Comparison of ENCODE assay signal across 8 cellular contexts in the genomic region with DNA sequence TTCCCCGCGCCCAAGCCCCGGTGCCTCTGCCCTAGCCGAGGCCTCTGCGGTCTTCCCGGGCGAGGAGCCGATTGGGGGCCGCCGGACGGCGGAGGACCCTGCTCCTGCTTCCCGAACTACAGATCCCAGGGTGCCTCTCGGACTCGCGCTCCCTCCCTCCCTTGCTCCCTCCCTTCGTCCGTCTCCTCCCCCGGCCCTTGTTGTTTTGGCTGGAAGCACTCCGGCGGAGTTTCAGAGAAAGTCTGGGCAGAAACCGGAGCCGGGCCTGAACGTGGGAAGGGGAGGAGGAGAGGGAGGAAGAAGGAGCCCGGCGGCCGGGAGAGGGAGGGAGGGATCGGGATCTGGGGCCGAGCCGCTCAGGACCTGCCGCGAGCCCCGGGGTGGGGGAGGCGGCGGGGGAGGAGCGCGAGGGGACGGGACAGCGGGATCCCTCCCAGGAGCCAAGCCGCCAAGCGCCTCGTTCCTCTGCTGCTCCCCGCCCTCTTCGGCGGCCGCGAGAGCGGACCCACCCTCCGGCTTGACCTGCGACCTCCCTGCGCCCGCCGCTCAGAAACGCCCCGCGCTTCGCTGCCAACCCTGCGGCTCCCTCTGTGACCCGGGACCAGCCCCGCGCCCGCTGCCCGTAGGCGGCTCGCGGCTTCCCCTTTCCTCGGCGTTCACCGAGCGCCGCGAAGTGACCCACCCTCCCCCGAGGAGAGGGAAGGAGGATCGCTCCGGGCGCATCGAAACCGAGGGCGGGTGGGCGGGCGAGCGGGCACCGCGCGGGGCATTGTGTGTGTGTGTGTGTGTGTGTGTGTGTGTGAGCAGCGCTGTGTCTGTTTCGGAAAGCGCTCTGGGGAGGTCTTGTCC. TPM values are rescaled to one million over a fixed set of nuclear protein-coding genes. Genes with fewer than 3 reads are reported as not detected.
DNase-seq lines count a peak whose midpoint lies in the region; ATAC-seq, FAIRE-seq and TF ChIP-seq lines count a peak whose summit lies in the region.

No MANE protein-coding gene starts in this region.

- H4K20me1 ChIP-seq in astrocyte (ENCODE audit: insufficient read depth, low read length) (peaks cover 26% of the 10 kb centered on the region), Karpas-422 (ENCODE audit: insufficient read depth, low read depth, low read length) (no peaks in the 10 kb centered on the region)

- H3K27ac ChIP-seq in astrocyte (ENCODE audit: low read depth, low read length): peak overlapping the region; percentile 86
- H3K27ac ChIP-seq in right atrium auricular region: peak overlapping the region; percentile 94
- no peak overlapping the region for H3K27ac ChIP-seq in Karpas-422 (ENCODE audit: low read length)

- peaks cover 3% of the 10 kb centered on the region for H3K4me1 Mint-ChIP-seq in astrocyte (ENCODE audit: low read depth, unreplicated experiment)

- H3K79me2 ChIP-seq in astrocyte (ENCODE audit: insufficient read depth, low read length) (peaks cover 14% of the 10 kb centered on the region), Karpas-422 (ENCODE audit: low read length) (no peaks in the 10 kb centered on the region)

- H3K9me3 ChIP-seq in astrocyte (ENCODE audit: insufficient read depth, low read depth, low read length) (no peaks in the 10 kb centered on the region), right atrium auricular region (no peaks in the 10 kb centered on the region), Karpas-422 (ENCODE audit: low read length) (no peaks in the 10 kb centered on the region; the same call in 1 of the 2 replicates)

- intact Hi-C loops in posterior vena cava (cut with DNase I): loop anchor here in 1 of 2 donors (5.0 kb wide), 1 partner anchor 129 kb away; no protein-coding TSS in a partner anchor

- no peaks in the 10 kb centered on the region for H3K36me3 ChIP-seq in astrocyte (ENCODE audit: insufficient read depth, low read length)
- H3K36me3 ChIP-seq in right atrium auricular region: no peaks in the 10 kb centered on the region
- H3K36me3 ChIP-seq in Karpas-422 (ENCODE audit: insufficient read depth, low read length): no peaks in the 10 kb centered on the region

- ATAC-seq in GM21367 (IDR thresholded peaks at IDR 0.05; ENCODE audit: unreplicated experiment): peak; percentile 48

- H3K27me3 ChIP-seq in astrocyte (ENCODE audit: insufficient read depth, low read length): no peaks in the 10 kb centered on the region
- no peaks in the 10 kb centered on the region for H3K27me3 ChIP-seq in right atrium auricular region
- H3K27me3 ChIP-seq in Karpas-422 (ENCODE audit: low read length): no peaks in the 10 kb centered on the region

- H3K9me2 ChIP-seq in Karpas-422 (replicated peaks; ENCODE audit: insufficient read depth, low read length): no peaks in the 10 kb centered on the region

- H3K4me1 ChIP-seq in astrocyte (ENCODE audit: insufficient read depth, low read length): peaks cover 5% of the 10 kb centered on the region
- peaks cover 0 to 33% of the 10 kb centered on the region in 2 donors for H3K4me1 ChIP-seq in right atrium auricular region
- H3K4me1 ChIP-seq in Karpas-422 (ENCODE audit: low read length): no peaks in the 10 kb centered on the region

- peak; percentile 94 for DNase-seq in ELF-1 (ENCODE audit: low read depth, low spot score)
- DNase-seq in HK-2 (ENCODE audit: unreplicated experiment): peak; percentile 88
- peak; percentile 93 for DNase-seq in OCI-M1 (lab: John Stamatoyannopoulos, UW)
- peak; percentile 85 for DNase-seq in astrocyte (ENCODE audit: low read depth)
- DNase-seq in right atrium auricular region (ENCODE audit: low spot score): peak; percentile 88
- peak; percentile 96 for DNase-seq in posterior vena cava (ENCODE audit: low spot score)
- DNase-seq in Karpas-422: no peak

- peak overlapping the region; percentile 78 for H3K4me3 ChIP-seq in astrocyte (ENCODE audit: insufficient read depth, low read depth, low read length)
- H3K4me3 ChIP-seq in right atrium auricular region: peak overlapping the region; percentile 85 to 90
- no peak overlapping the region for H3K4me3 ChIP-seq in Karpas-422 (ENCODE audit: low read length)

- peaks cover 2% of the 10 kb centered on the region for H3K9me3 Mint-ChIP-seq in astrocyte (ENCODE audit: unreplicated experiment)

- H3K4me3 Mint-ChIP-seq in astrocyte (ENCODE audit: unreplicated experiment): peak overlapping the region; percentile 98

- no peaks in the 10 kb centered on the region for H3K27me3 Mint-ChIP-seq in astrocyte (ENCODE audit: low read depth, unreplicated experiment)

- no peaks in the 10 kb centered on the region for H3K36me3 Mint-ChIP-seq in astrocyte (ENCODE audit: low read depth, unreplicated experiment)

- H3K27ac Mint-ChIP-seq in astrocyte (ENCODE audit: unreplicated experiment): peak overlapping the region; percentile 81

- TF ChIP-seq CTCF in astrocyte (IDR thresholded peaks at IDR 0.05; ENCODE audit: insufficient read depth, low read depth, low read length) (no peak), right atrium auricular region (IDR thresholded peaks at IDR 0.05) (no peak)

- H2AFZ ChIP-seq in astrocyte (ENCODE audit: low read depth, low read length) (peak overlapping the region; percentile 96), Karpas-422 (ENCODE audit: low read length) (no peak overlapping the region)

- H3K9ac ChIP-seq in astrocyte (ENCODE audit: low read length) (peak overlapping the region; percentile 93), Karpas-422 (ENCODE audit: low read length) (no peak overlapping the region)

- FAIRE-seq in astrocyte (lab: Jason Lieb, UNC): no peak

- H3K4me2 ChIP-seq in astrocyte (ENCODE audit: low read length) (peak overlapping the region; percentile 96), Karpas-422 (ENCODE audit: low read depth, low read length, poor library complexity, severe bottlenecking) (no peak overlapping the region)

RNA-seq across cellular contexts. Expression of a gene that starts 0.5 kb away (rescaled TPM):
- total RNA-seq in astrocyte (12.4 and 13.6 TPM in 2 replicates), right atrium auricular region (10 to 100 TPM; 65.4 to 81.7 TPM), posterior vena cava (10 to 100 TPM; 36.0 to 36.6 TPM)
- total RNA-seq in Karpas-422 (2014; rRNA removed; shearing (Covaris generic); ENCODE audit: low replicate concordance): 0.58 TPM in 1 of 2 replicates, not detected in the other
